In the genomic region with DNA sequence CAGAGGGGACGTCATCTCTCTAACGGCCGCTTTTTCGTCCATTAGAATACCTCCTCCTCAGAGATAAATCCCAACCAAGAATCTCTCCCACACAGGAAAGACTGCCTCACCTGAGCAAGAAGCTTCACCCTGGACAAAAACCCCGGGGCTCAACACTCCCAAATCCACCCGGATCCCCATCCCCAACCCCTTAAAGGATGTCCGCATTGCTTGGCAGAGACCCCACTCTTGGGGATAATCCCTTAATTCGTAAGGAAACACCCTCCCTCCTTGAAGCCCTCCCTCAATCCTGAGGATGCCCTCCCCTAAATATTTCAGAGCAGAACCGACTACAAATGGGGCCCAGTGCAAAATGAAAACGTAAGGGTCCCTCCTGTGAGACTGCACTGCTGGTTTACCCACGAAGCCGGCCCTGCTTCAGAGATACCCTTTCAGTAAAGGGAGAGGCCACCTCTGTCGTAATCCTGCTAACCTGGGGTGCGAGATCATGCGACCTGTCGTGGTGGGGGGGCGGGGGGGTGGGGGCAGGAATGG, we compare ENCODE assay signal across 8 cellular contexts. TPM values are rescaled to one million over a fixed set of nuclear protein-coding genes. Genes with fewer than 3 reads are reported as not detected.
DNase-seq lines count a peak whose midpoint lies in the region; ATAC-seq and TF ChIP-seq lines count a peak whose summit lies in the region.

No MANE protein-coding gene starts in this region.

- TF ChIP-seq EP300 in esophagus muscularis mucosa (IDR thresholded peaks at IDR 0.05) = no peak

- TF ChIP-seq CTCF in heart left ventricle (IDR thresholded peaks at IDR 0.05) = no peak
- no peak for TF ChIP-seq CTCF in RWPE2 (IDR thresholded peaks at IDR 0.05; ENCODE audit: poor library complexity, severe bottlenecking)
- no peak for TF ChIP-seq CTCF in esophagus muscularis mucosa (IDR thresholded peaks at IDR 0.05)

- peak in 1 of 5 donors; percentile 10 for DNase-seq in heart left ventricle
- no peak for DNase-seq in left cardiac atrium
- no peak for DNase-seq in RWPE2 (ENCODE audit: low spot score)
- DNase-seq in esophagus muscularis mucosa (ENCODE audit: extremely low spot score) = no peak
- DNase-seq in stimulated activated CD4-positive, alpha-beta T cell treated with anti-CD3 and anti-CD28 coated beads, Interleukin-12 subunit alpha, Interleukin-12 subunit beta, amount 100 ng/mL, for 4 hours = no peak
- no peak for DNase-seq in NCI-H446 treated with DMSO at 0.1 percent for 48 hours (lab: John Stamatoyannopoulos, UW)
- no peak for DNase-seq in posterior cingulate gyrus

- 25 to 32% (median 29%) methylated on average over 12 to 17 of the region's 17 CpGs for WGBS in heart left ventricle, 4 donors
- 38% methylated on average over 11 of the region's 17 CpGs for WGBS in esophagus muscularis mucosa

- intact Hi-C loops in heart left ventricle (cut with DNase I) = loop anchor here in 3 of 10 donors (2.0 to 5.0 kb wide), 4 partner anchors 24 to 48 kb away; partner anchors contain the start of genes GATC (in 1 of the 3), RNF10 (in 1 of the 3) and TRIAP1 (in 1 of the 3)
- intact Hi-C loops in left cardiac atrium (cut with DNase I) = no loop called here
- intact Hi-C loops in esophagus muscularis mucosa (cut with DNase I) = no loop called here
- intact Hi-C loops in posterior cingulate gyrus (cut with DNase I) = no loop called here

- peak overlapping the region in 11 of 12 donors; percentile 24 to 97 (median 91) for H3K27ac ChIP-seq in heart left ventricle
- peak overlapping the region; percentile 73 for H3K27ac ChIP-seq in RWPE2 (ENCODE audit: poor library complexity, severe bottlenecking)
- peak overlapping the region; percentile 88 to 94 (median 91) for H3K27ac ChIP-seq in esophagus muscularis mucosa (replicated peaks in 1 of 4)
- H3K27ac ChIP-seq in rectal smooth muscle tissue (ENCODE audit: low read depth, low read length) = no peak overlapping the region

- H3K9me3 ChIP-seq in heart left ventricle (no peaks in the 10 kb centered on the region), RWPE2 (ENCODE audit: severe bottlenecking) (no peaks in the 10 kb centered on the region), esophagus muscularis mucosa (no peaks in the 10 kb centered on the region)

- H3K9ac ChIP-seq in rectal smooth muscle tissue (ENCODE audit: low read length) = no peak overlapping the region

- H3K36me3 ChIP-seq in heart left ventricle = peaks cover 0 to 34% (median 27%) of the 10 kb centered on the region in 9 donors
- peaks cover 45% of the 10 kb centered on the region for H3K36me3 ChIP-seq in RWPE2 (ENCODE audit: low read depth)
- peaks cover 0 to 34% (median 24%) of the 10 kb centered on the region in 4 donors for H3K36me3 ChIP-seq in esophagus muscularis mucosa
- H3K36me3 ChIP-seq in rectal smooth muscle tissue (ENCODE audit: control insufficient read depth, insufficient read depth, low read length) = peaks cover 6% of the 10 kb centered on the region

- H3K4me1 ChIP-seq in heart left ventricle (peaks cover 0 to 32% (median 19%) of the 10 kb centered on the region in 12 donors), RWPE2 (ENCODE audit: insufficient read depth, poor library complexity, severe bottlenecking) (peaks cover 21% of the 10 kb centered on the region), esophagus muscularis mucosa (peaks cover 21 to 36% (median 30%) of the 10 kb centered on the region in 4 donors), rectal smooth muscle tissue (ENCODE audit: control insufficient read depth, insufficient read depth, low read length) (peaks cover 6% of the 10 kb centered on the region)

- peak in 1 of 4 donors; percentile 2 for ATAC-seq in heart left ventricle
- no peak for ATAC-seq in left cardiac atrium
- peak; percentile 9; the same call in 2 of the 3 replicates for ATAC-seq in RWPE2 (ENCODE audit: low read depth)

- TF ChIP-seq POLR2A in heart left ventricle (IDR thresholded peaks at IDR 0.05) = no peak
- TF ChIP-seq POLR2A in esophagus muscularis mucosa (IDR thresholded peaks at IDR 0.05; ENCODE audit: low read depth) = no peak

- H3K4me3 ChIP-seq in heart left ventricle (peak overlapping the region; percentile 74 to 100 (median 92)), RWPE2 (ENCODE audit: severe bottlenecking) (peak overlapping the region; percentile 50), esophagus muscularis mucosa (peak overlapping the region; percentile 78 to 96 (median 88)), rectal smooth muscle tissue (ENCODE audit: low read length) (peak overlapping the region; percentile 70)

- H3K27me3 ChIP-seq in heart left ventricle (no peaks in the 10 kb centered on the region), RWPE2 (ENCODE audit: insufficient read depth, poor library complexity, severe bottlenecking) (no peaks in the 10 kb centered on the region), esophagus muscularis mucosa (no peaks in the 10 kb centered on the region), rectal smooth muscle tissue (ENCODE audit: control insufficient read depth, insufficient read depth, low read length) (no peaks in the 10 kb centered on the region)

RNA-seq across cellular contexts. Expression of gene DYNLL1, which starts 0.7 kb away (rescaled TPM):
- total RNA-seq in heart left ventricle = 100 to 1,000 TPM in 8 of 9 donors, 10 to 100 TPM in 1; 92.2 to 269 (median 120) TPM
- polyA plus RNA-seq in heart left ventricle = 100 to 1,000 TPM; 164 to 320 TPM
- 100 to 1,000 TPM; 156 to 237 TPM for total RNA-seq in left cardiac atrium
- total RNA-seq in esophagus muscularis mucosa = 100 to 1,000 TPM; 229 to 289 (median 269) TPM

RNA-seq across cellular contexts. Expression of gene SRSF9, which starts 25.7 kb away (rescaled TPM):
- total RNA-seq in heart left ventricle = 10 to 100 TPM; 14.8 to 67.1 (median 33.7) TPM
- 10 to 100 TPM; 27.2 to 39.1 TPM for polyA plus RNA-seq in heart left ventricle
- total RNA-seq in left cardiac atrium = 10 to 100 TPM; 50.4 to 68.6 TPM
- 10 to 100 TPM; 52.7 to 60.2 (median 54.7) TPM for total RNA-seq in esophagus muscularis mucosa

RNA-seq across cellular contexts. Expression of gene COQ5, which starts 33.7 kb away (rescaled TPM):
- total RNA-seq in heart left ventricle (10 to 100 TPM; 27.9 to 46.5 (median 36.7) TPM), left cardiac atrium (10 to 100 TPM; 28.6 to 29.3 TPM), esophagus muscularis mucosa (10 to 100 TPM; 12.1 to 25.3 (median 21.4) TPM)
- 10 to 100 TPM; 29.2 to 48.9 TPM for polyA plus RNA-seq in heart left ventricle

RNA-seq across cellular contexts. Expression of gene RNF10, which starts 38.9 kb away (rescaled TPM):
- total RNA-seq in heart left ventricle (100 to 1,000 TPM; 165 to 363 (median 278) TPM), left cardiac atrium (100 to 1,000 TPM; 225 to 240 TPM), esophagus muscularis mucosa (100 to 1,000 TPM; 160 to 296 (median 175) TPM)
- polyA plus RNA-seq in heart left ventricle = 100 to 1,000 TPM; 247 to 490 TPM

RNA-seq across cellular contexts. Expression of gene GATC, which starts 49.0 kb away (rescaled TPM):
- total RNA-seq in heart left ventricle (10 to 100 TPM in 7 of 9 donors, 1 to 10 TPM in 2; 8.5 to 18.0 (median 11.8) TPM), left cardiac atrium (10 to 100 TPM; 14.8 to 19.1 TPM), esophagus muscularis mucosa (10 to 100 TPM; 18.5 to 24.0 (median 20.2) TPM)
- 10 to 100 TPM in 1 of 2 donors, 1 to 10 TPM in 1; 5.4 to 11.5 TPM for polyA plus RNA-seq in heart left ventricle
